Comparison of ENCODE assay signal across 1 cellular context in the genomic region with DNA sequence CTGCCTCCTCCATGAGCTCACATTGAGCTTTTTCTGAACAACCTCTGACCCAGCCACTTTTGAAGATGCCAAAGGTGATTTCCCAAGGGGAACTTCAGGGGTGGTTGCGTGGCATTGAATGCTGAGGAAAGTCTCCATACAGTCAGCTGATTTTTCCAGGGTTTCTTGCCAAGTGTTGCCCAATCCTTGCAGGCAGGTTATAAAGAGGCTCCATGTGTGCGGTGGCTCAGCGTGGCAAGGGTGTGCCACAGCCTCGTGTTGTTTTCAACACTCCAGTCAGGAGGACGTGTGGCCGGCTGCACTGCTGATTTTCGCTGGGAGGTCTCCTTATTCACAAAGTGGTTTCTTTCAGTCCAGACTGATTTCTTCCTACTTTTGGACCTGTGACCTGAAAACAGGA.
A peak's percentile ranks its signal among the peaks of the same experiment; 100 is the strongest.
TF ChIP-seq lines count a peak whose summit lies in the region.

No MANE protein-coding gene starts in this region.

TF ChIP-seq in IMR-90, 13 proteins besides CTCF, POLR2A, EP300 and RAD21:
- TF ChIP-seq CEBPB (IDR thresholded peaks at IDR 0.05; ENCODE audit: low read depth, low read length) (peak; percentile 30; the same call in 1 of the 2 replicates), FOS (IDR thresholded peaks at IDR 0.05; ENCODE audit: low read depth, low read length) (no peak)
